1 cellular context compared by ENCODE assay signal in the genomic region with DNA sequence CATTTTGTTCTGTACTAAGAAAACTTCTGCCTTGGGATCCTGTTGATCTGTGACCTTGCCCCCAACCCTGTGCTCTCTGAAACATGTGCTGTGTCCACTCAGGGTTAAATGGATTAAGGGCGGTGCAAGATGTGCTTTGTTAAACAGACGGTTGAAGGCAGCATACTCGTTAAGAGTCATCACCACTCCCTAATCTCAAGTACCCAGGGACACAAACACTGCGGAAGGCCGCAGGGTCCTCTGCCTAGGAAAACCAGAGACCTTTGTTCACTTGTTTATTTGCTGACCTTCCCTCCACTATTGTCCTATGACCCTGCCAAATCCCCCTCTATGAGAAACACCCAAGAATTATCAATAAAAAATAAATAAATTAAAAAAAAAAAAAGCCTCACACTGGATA.
TF ChIP-seq lines count a peak whose summit lies in the region.
"Not testable (repeated sequence)": the region's sequence is repeated elsewhere in the genome, so short reads cannot be mapped to it uniquely, and the experiment has no call there.

No MANE protein-coding gene starts in this region.

TF ChIP-seq in HepG2, 621 proteins besides CTCF, POLR2A, EP300 and RAD21 (continued from another document):
- TF ChIP-seq, protein P1, sequence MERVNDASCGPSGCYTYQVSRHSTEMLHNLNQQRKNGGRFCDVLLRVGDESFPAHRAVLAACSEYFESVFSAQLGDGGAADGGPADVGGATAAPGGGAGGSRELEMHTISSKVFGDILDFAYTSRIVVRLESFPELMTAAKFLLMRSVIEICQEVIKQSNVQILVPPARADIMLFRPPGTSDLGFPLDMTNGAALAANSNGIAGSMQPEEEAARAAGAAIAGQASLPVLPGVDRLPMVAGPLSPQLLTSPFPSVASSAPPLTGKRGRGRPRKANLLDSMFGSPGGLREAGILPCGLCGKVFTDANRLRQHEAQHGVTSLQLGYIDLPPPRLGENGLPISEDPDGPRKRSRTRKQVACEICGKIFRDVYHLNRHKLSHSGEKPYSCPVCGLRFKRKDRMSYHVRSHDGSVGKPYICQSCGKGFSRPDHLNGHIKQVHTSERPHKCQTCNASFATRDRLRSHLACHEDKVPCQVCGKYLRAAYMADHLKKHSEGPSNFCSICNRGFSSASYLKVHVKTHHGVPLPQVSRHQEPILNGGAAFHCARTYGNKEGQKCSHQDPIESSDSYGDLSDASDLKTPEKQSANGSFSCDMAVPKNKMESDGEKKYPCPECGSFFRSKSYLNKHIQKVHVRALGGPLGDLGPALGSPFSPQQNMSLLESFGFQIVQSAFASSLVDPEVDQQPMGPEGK (CRISPR knock-in tag; IDR thresholded peaks at IDR 0.05), result peak; percentile 47
- TF ChIP-seq, protein P2, sequence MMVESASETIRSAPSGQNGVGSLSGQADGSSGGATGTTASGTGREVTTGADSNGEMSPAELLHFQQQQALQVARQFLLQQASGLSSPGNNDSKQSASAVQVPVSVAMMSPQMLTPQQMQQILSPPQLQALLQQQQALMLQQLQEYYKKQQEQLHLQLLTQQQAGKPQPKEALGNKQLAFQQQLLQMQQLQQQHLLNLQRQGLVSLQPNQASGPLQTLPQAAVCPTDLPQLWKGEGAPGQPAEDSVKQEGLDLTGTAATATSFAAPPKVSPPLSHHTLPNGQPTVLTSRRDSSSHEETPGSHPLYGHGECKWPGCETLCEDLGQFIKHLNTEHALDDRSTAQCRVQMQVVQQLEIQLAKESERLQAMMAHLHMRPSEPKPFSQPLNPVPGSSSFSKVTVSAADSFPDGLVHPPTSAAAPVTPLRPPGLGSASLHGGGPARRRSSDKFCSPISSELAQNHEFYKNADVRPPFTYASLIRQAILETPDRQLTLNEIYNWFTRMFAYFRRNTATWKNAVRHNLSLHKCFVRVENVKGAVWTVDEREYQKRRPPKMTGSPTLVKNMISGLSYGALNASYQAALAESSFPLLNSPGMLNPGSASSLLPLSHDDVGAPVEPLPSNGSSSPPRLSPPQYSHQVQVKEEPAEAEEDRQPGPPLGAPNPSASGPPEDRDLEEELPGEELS (CRISPR knock-in tag; IDR thresholded peaks at IDR 0.05), result peak; percentile 71
- not testable (repeated sequence) for TF ChIP-seq SOX6 (IDR thresholded peaks at IDR 0.05)
- TF ChIP-seq SOX6 (CRISPR knock-in tag; IDR thresholded peaks at IDR 0.05) (peak; percentile 84), RARA (CRISPR knock-in tag; IDR thresholded peaks at IDR 0.05) (peak; percentile 77), HOXA3 (CRISPR knock-in tag; IDR thresholded peaks at IDR 0.05) (0 out of 2 replicates have a peak, but pooled peaks have one; percentile 45), BCL6 (CRISPR knock-in tag; IDR thresholded peaks at IDR 0.05) (peak; percentile 96), SAP130 (CRISPR knock-in tag; IDR thresholded peaks at IDR 0.05; ENCODE audit: low read depth) (peak; percentile 52), RXRB (CRISPR knock-in tag; IDR thresholded peaks at IDR 0.05; ENCODE audit: borderline replicate concordance) (peak; percentile 43)
TF ChIP-seq in HepG2: peak in this region for 34; not testable (repeated sequence) for 587.
